Comparison of ENCODE assay signal across 2 cellular contexts in the genomic region with DNA sequence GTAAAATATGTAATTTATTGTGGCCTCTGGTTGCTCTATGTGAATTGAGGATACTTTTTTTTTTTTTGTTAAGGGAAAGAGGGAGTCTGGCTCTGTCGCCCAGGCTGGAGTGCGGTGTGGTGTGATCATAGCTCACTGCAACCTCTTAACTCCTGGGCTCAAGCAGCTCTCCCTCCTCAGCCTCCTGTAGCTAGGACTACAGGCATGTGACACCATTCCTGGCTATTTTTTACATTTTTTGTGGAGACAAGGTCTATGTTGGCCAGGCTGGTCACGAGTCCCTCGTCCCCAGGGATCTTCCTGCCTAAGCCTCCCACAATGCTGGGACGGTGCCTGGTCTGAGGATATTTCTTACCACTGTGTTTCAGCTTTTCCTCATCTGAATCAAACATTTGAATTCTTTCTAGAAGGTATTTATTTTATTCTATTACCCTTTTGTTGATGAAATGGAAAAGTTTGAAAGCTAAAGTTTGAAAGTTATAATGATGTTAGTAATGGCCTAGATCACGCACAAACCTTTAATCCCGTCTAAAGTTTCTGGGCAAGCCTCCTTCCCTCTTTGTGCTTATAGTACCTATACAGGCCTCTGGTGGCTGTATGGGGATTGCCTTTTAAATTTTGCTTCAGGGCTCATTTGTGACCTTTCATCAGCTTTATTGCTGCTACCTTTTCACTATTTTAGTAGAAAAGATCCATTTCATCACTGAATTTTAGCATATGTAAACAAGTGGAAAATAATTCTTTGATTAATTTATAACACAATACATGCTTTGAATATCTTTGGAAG.
TF ChIP-seq lines count a peak whose summit lies in the region.

No MANE protein-coding gene starts in this region.

TF ChIP-seq in A549, 52 proteins besides CTCF, POLR2A, EP300 and RAD21 (continued from another document):
- TF ChIP-seq, protein P1, sequence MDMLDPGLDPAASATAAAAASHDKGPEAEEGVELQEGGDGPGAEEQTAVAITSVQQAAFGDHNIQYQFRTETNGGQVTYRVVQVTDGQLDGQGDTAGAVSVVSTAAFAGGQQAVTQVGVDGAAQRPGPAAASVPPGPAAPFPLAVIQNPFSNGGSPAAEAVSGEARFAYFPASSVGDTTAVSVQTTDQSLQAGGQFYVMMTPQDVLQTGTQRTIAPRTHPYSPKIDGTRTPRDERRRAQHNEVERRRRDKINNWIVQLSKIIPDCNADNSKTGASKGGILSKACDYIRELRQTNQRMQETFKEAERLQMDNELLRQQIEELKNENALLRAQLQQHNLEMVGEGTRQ (IDR thresholded peaks at IDR 0.05), result 0 out of 2 replicates have a peak, but pooled peaks have one; percentile 16

TF ChIP-seq in liver, 16 proteins besides CTCF, POLR2A, EP300 and RAD21 (continued from another document):
- TF ChIP-seq, protein P2, sequence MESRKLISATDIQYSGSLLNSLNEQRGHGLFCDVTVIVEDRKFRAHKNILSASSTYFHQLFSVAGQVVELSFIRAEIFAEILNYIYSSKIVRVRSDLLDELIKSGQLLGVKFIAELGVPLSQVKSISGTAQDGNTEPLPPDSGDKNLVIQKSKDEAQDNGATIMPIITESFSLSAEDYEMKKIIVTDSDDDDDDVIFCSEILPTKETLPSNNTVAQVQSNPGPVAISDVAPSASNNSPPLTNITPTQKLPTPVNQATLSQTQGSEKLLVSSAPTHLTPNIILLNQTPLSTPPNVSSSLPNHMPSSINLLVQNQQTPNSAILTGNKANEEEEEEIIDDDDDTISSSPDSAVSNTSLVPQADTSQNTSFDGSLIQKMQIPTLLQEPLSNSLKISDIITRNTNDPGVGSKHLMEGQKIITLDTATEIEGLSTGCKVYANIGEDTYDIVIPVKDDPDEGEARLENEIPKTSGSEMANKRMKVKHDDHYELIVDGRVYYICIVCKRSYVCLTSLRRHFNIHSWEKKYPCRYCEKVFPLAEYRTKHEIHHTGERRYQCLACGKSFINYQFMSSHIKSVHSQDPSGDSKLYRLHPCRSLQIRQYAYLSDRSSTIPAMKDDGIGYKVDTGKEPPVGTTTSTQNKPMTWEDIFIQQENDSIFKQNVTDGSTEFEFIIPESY (IDR thresholded peaks at IDR 0.05), result no peak
- TF ChIP-seq TAF1 (conservative IDR thresholded peaks at IDR 0.05), result peak; percentile 59
TF ChIP-seq in liver: peak in this region for 4.
